8 cellular contexts compared by ENCODE assay signal in the genomic region with DNA sequence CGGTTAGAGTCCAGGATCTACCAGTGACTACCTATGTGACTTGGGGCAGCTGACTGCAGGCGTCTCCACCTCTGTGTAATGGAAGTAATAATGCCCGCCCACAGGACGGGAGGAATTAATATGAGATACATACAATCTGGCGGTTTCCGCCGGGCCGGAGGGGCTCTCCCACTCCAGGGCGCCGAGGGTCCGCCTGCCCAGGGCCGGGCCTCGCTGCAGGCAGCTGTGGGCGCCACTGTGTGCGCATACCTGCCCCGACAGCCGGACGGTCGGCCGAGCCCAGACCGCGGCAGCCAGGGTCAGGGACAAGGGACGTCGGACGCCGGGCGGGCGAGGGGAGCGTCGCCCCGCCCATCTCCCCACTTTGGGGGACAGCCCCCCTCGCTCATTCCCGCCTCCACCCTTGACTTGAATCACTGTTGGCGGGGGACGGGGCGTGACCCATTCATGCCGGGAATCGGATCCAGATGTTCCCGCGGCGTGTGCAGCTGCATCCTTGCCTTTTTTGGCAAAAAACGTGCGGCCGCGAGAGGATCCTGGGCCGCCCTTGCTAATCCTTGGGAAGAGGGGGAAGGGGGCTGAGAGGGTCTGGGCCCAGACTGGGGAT. TPM values are rescaled to one million over a fixed set of nuclear protein-coding genes. Genes with fewer than 3 reads are reported as not detected.
DNase-seq lines count a peak whose midpoint lies in the region; ATAC-seq, FAIRE-seq and TF ChIP-seq lines count a peak whose summit lies in the region.

No MANE protein-coding gene starts in this region.

- no TSS peak for BruUV-seq in Panc1 (replicated peaks; lab: Mats Ljungman, UMichigan)

- H3K23ac ChIP-seq in H1 (ENCODE audit: insufficient read length): no peak overlapping the region

- WGBS in H1 (ENCODE audit: extremely low coverage in 1 of 2, insufficient coverage in 1 of 2, insufficient read length in 1 of 2, insufficient replicate concordance in 2 of 2, low coverage in 1 of 2, low lambda C conversion rate in 2 of 2, missing lambda C conversion rate in 1 of 2), 2 experiments: 6% methylated on average over 39 of the region's 46 CpGs; no CpG with 5 or more reads in 1 of the 2 experiments
- 23 to 32% methylated on average over 3 to 46 of the region's 46 CpGs for WGBS in transverse colon (ENCODE audit: low coverage in 1 of 2), 2 donors

- H3K4me1 ChIP-seq in Panc1 (ENCODE audit: control insufficient read depth, insufficient read depth, low read length) (peaks cover 31% of the 10 kb centered on the region), H1 (replicated peaks in 1 of 4; ENCODE audit: control insufficient read depth in 3 of 4, insufficient read depth in 4 of 4, low read length in 3 of 4) (peaks cover 0 to 30% (median 24%) of the 10 kb centered on the region in 4 experiments; a peak in 6 of 7 replicates), transverse colon (peaks cover 22 to 49% (median 38%) of the 10 kb centered on the region in 4 donors)

- peaks cover 2% of the 10 kb centered on the region for H3K23me2 ChIP-seq in H1 (ENCODE audit: low read depth, low read length)

- peak overlapping the region; percentile 93; the same call in 1 of the 2 replicates for H2AK5ac ChIP-seq in H1 (ENCODE audit: low read depth, low read length)

- H3K4me1 Mint-ChIP-seq in memory B cell: peaks cover 10% of the 10 kb centered on the region

- no peaks in the 10 kb centered on the region for H3K36me3 ChIP-seq in Panc1 (ENCODE audit: control insufficient read depth, insufficient read depth, low read length)
- H3K36me3 ChIP-seq in H1 (ENCODE audit: control insufficient read depth in 2 of 4, insufficient read depth in 4 of 4, low read length in 3 of 4): peaks cover 0 to 17% (median 5%) of the 10 kb centered on the region in 4 experiments; a peak in 5 of 8 replicates
- H3K36me3 ChIP-seq in transverse colon: no peaks in the 10 kb centered on the region

- H3K36me3 Mint-ChIP-seq in memory B cell: no peaks in the 10 kb centered on the region

- H3K27ac Mint-ChIP-seq in memory B cell: no peak overlapping the region

- no peaks in the 10 kb centered on the region for H3K79me1 ChIP-seq in H1 (ENCODE audit: low read depth, low read length)

- H3K9me3 ChIP-seq in Panc1 (ENCODE audit: control insufficient read depth, insufficient read depth, low read depth, low read length) (no peaks in the 10 kb centered on the region), H1 (ENCODE audit: insufficient read depth in 2 of 2, low read depth in 1 of 2, low read length in 1 of 2) (no peaks in the 10 kb centered on the region), transverse colon (no peaks in the 10 kb centered on the region)

- no peaks in the 10 kb centered on the region for H3K9me3 Mint-ChIP-seq in memory B cell

- no peak overlapping the region; the same call in 1 of the 2 replicates for H2BK12ac ChIP-seq in H1 (ENCODE audit: low read depth, low read length)

- H3K27ac ChIP-seq in Panc1 (ENCODE audit: low read length) (peak overlapping the region; percentile 72), H1 (ENCODE audit: low read depth, low read length) (peak overlapping the region; percentile 86), transverse colon (peak overlapping the region; percentile 82 to 94 (median 90))

- H2BK5ac ChIP-seq in H1 (ENCODE audit: low read depth, low read length): peak overlapping the region; percentile 85; the same call in 1 of the 2 replicates

- no peak overlapping the region for H2BK20ac ChIP-seq in H1 (ENCODE audit: low read length)

- peak overlapping the region; percentile 90 for H3K56ac ChIP-seq in H1 (replicated peaks; ENCODE audit: insufficient read length, low read depth, low read length)

- intact Hi-C loops in Panc1 (cut with micrococcal nuclease; ENCODE audit: unreplicated experiment): no loop called here
- intact Hi-C loops in transverse colon (cut with DNase I; ENCODE audit: low total_unique reads): loop anchor here (1.0 kb wide), 1 partner anchor 17 kb away; no protein-coding TSS in a partner anchor

- H3K4ac ChIP-seq in H1 (replicated peaks; ENCODE audit: insufficient read length, low read depth, low read length): peak overlapping the region; percentile 81

- peak overlapping the region; percentile 65 to 75 (median 66) for H3K9ac ChIP-seq in H1 (replicated peaks in 1 of 4; ENCODE audit: extremely low read depth in 1 of 4, low read depth in 3 of 4, low read length in 3 of 4)

- H2BK120ac ChIP-seq in H1 (replicated peaks; ENCODE audit: low read depth, low read length): peak overlapping the region; percentile 3

- no peak overlapping the region for H2AFZ ChIP-seq in H1 (ENCODE audit: low read length)

- H4K8ac ChIP-seq in H1 (ENCODE audit: extremely low read depth, insufficient read depth, low read length): peak overlapping the region; percentile 81

- peak overlapping the region; percentile 44 to 58 for H3K4me3 ChIP-seq in Panc1 (ENCODE audit: low read depth in 2 of 2, low read length in 2 of 2)
- H3K4me3 ChIP-seq in H1 (ENCODE audit: extremely low read depth in 1 of 4, insufficient read depth in 2 of 4, low read depth in 3 of 4, low read length in 4 of 4): peak overlapping the region; percentile 39 to 65 (median 58)
- H3K4me3 ChIP-seq in transverse colon: peak overlapping the region; percentile 39 to 53 (median 47)

- in situ Hi-C loops in Panc1 (cut with HindIII; ENCODE audit: low pct_unique_long_range_greater_than_20kb, low sequenced_read_pairs) (no loop called here), transverse colon (cut with MboI; ENCODE audit: low pct_ligation_motif_present in 1 of 4, low pct_unique_long_range_greater_than_20kb in 1 of 4, low sequenced_read_pairs in 3 of 4) (no loop called here)

- peak overlapping the region; percentile 77 to 79 for H3K4me2 ChIP-seq in H1 (ENCODE audit: insufficient read depth in 1 of 2, low read depth in 2 of 2, low read length in 2 of 2)

- POLR2A ChIA-PET in Panc1 (lab: Charles Lee): interaction anchor here (0.7 to 1.5 kb wide), 2 partner anchors 17 to 115 kb away, joined by 9 to 23 read pairs; a partner anchor contains a TSS
- POLR2A ChIA-PET in H1 (lab: Charles Lee; ENCODE audit: partially characterized antibody): interaction anchor here (0.6 to 4.7 kb wide), 19 partner anchors 8 to 546 kb away, joined by 3 to 28 read pairs (median 5); a partner anchor contains a TSS

- H4K20me1 ChIP-seq in H1 (replicated peaks in 1 of 2; ENCODE audit: control insufficient read depth in 1 of 2, insufficient read depth in 2 of 2, low read length in 2 of 2): no peaks in the 10 kb centered on the region

- H4K5ac ChIP-seq in H1 (ENCODE audit: insufficient read length, low read depth, low read length): peak overlapping the region; percentile 76

- no peaks in the 10 kb centered on the region for H3K79me2 ChIP-seq in H1 (ENCODE audit: control insufficient read depth in 1 of 2, insufficient read depth in 2 of 2, low read length in 2 of 2)

- H3K14ac ChIP-seq in H1 (ENCODE audit: insufficient read length): no peak overlapping the region

- no peaks in the 10 kb centered on the region for H3K27me3 Mint-ChIP-seq in memory B cell

- DNase-seq in GM12892 (ENCODE audit: insufficient read length) (no peak), Panc1 (ENCODE audit: low read depth, low spot score) (no peak), H1 (ENCODE audit: low read depth in 1 of 2, low spot score in 2 of 2) (peak; percentile 87 to 89), memory B cell (ENCODE audit: low spot score in 2 of 2) (no peak), transverse colon (peak; percentile 74), SHP77 treated with DMSO at 0.1 percent for 48 hours (lab: John Stamatoyannopoulos, UW) (no peak)

- TF ChIP-seq CTCF in Panc1 (IDR thresholded peaks at IDR 0.05) (no peak), H1 (IDR thresholded peaks at IDR 0.05; ENCODE audit: control extremely low read depth in 1 of 3, insufficient read depth in 1 of 3, low read depth in 1 of 3, low read length in 3 of 3) (no peak), transverse colon (IDR thresholded peaks at IDR 0.05) (no peak)

- peak overlapping the region; percentile 80 for H3K4me3 Mint-ChIP-seq in memory B cell

- peak overlapping the region; percentile 95 for H3K18ac ChIP-seq in H1 (ENCODE audit: extremely low read depth, low read length)

- H3K27me3 ChIP-seq in Panc1 (ENCODE audit: control insufficient read depth, insufficient read depth, low read length): no peaks in the 10 kb centered on the region
- no peaks in the 10 kb centered on the region; a peak in 1 of 7 replicates for H3K27me3 ChIP-seq in H1 (replicated peaks in 1 of 4; ENCODE audit: control insufficient read depth in 3 of 4, extremely low read depth in 1 of 4, insufficient read depth in 3 of 4, low read length in 3 of 4)
- H3K27me3 ChIP-seq in transverse colon: peaks cover 7% of the 10 kb centered on the region

- peak in 1 of 2 experiments; percentile 0; a peak in 1 of 4 replicates for TF ChIP-seq RAD21 in H1 (IDR thresholded peaks at IDR 0.05 in 1 of 2, conservative IDR thresholded peaks at IDR 0.05 in 1 of 2; ENCODE audit: low read depth in 2 of 2, low read length in 2 of 2)

- FAIRE-seq in GM12892 (lab: Jason Lieb, UNC) (peak; percentile 78), H1 (lab: Jason Lieb, UNC) (peak; percentile 28)

- peak overlapping the region; percentile 69 for H4K91ac ChIP-seq in H1 (replicated peaks; ENCODE audit: insufficient read length, low read length)

- TF ChIP-seq POLR2A in GM12892 (IDR thresholded peaks at IDR 0.05; ENCODE audit: low read depth, low read length): peak; percentile 61; the same call in 1 of the 2 replicates
- peak; percentile 87 to 90 for TF ChIP-seq POLR2A in H1 (IDR thresholded peaks at IDR 0.05; ENCODE audit: control extremely low read depth in 1 of 2, low read depth in 2 of 2, low read length in 2 of 2)
- TF ChIP-seq POLR2A in transverse colon (IDR thresholded peaks at IDR 0.05): no peak

- CTCF ChIA-PET in Panc1 (lab: Charles Lee): no interaction called here
- CTCF ChIA-PET in H1 (lab: Charles Lee; ENCODE audit: partially characterized antibody): interaction anchor here (14.7 kb wide), 1 partner anchor 20 kb away, joined by 211 read pairs; a partner anchor contains a TSS

- H2BK15ac ChIP-seq in H1 (ENCODE audit: low read length): no peak overlapping the region

- TF ChIP-seq EP300 in H1 (IDR thresholded peaks at IDR 0.05; ENCODE audit: borderline replicate concordance in 1 of 2, low read depth in 2 of 2, low read length in 2 of 2): peak in 1 of 2 experiments; percentile 75; a peak in 1 of 3 replicates
- peak; percentile 64 for TF ChIP-seq EP300 in transverse colon (IDR thresholded peaks at IDR 0.05; ENCODE audit: low read depth)

- ATAC-seq in Panc1 (peak; percentile 79), memory B cell (ENCODE audit: low read depth) (peak; percentile 67), HG03565 (IDR thresholded peaks at IDR 0.05; ENCODE audit: unreplicated experiment) (no peak), HG02610 (IDR thresholded peaks at IDR 0.05; ENCODE audit: unreplicated experiment) (no peak)

RNA-seq across cellular contexts. Expression of a gene that starts 6.1 kb away (rescaled TPM):
- polyA plus RNA-seq in GM12892 (2012; ENCODE audit: missing spikeins): 78.0 TPM
- total RNA-seq in Panc1 (2021; ENCODE audit: unreplicated experiment): 85.8 TPM
- 94.1 TPM for polyA plus RNA-seq in Panc1 (2012; ENCODE audit: insufficient read length)
- total RNA-seq in H1 (2021; fragmentation: NEBNext Ultra II Directional; extraction: Animal tissue kit (Norgen Biotek cat#: 25700)): 137 and 145 TPM in 2 replicates
- polyA plus RNA-seq in H1 (2011; rRNA removed): 25.0 and 40.5 TPM in 2 replicates
- polyA plus RNA-seq in H1 (2011; cell fraction: cytosol; rRNA removed): 54.6 TPM
- 20.8 TPM for polyA plus RNA-seq in H1 (2011; cell fraction: nucleus; rRNA removed)
- polyA plus RNA-seq in H1 (2012, experiment 1 of 2): 97.7 to 172 TPM (median 128 TPM) in 4 replicates
- 12.6 TPM for polyA plus RNA-seq in H1 (2012, experiment 2 of 2)
- polyA plus RNA-seq in H1 (2013, experiment 1 of 2): 74.6 TPM
- polyA plus RNA-seq in H1 (2013, experiment 2 of 2): 76.3 TPM
- polyA minus RNA-seq in H1 (2011; rRNA and poly(A)+ RNA removed): 45.9 and 65.0 TPM in 2 replicates
- polyA minus RNA-seq in H1 (2011; cell fraction: cytosol; rRNA and poly(A)+ RNA removed): 88.7 TPM
- 39.5 TPM for polyA minus RNA-seq in H1 (2011; cell fraction: nucleus; rRNA and poly(A)+ RNA removed)
- 10 to 100 TPM; 17.7 to 55.0 (median 39.5) TPM for total RNA-seq in transverse colon

RNA-seq across cellular contexts. Expression of a gene that starts 9.4 kb away (rescaled TPM):
- polyA plus RNA-seq in GM12892 (2012; ENCODE audit: missing spikeins): 9.3 TPM
- 23.4 TPM for total RNA-seq in Panc1 (2021; ENCODE audit: unreplicated experiment)
- 29.7 TPM for polyA plus RNA-seq in Panc1 (2012; ENCODE audit: insufficient read length)
- 35.6 and 35.8 TPM in 2 replicates for total RNA-seq in H1 (2021; fragmentation: NEBNext Ultra II Directional; extraction: Animal tissue kit (Norgen Biotek cat#: 25700))
- 14.3 and 22.8 TPM in 2 replicates for polyA plus RNA-seq in H1 (2011; rRNA removed)
- polyA plus RNA-seq in H1 (2011; cell fraction: cytosol; rRNA removed): 12.5 TPM
- 20.9 TPM for polyA plus RNA-seq in H1 (2011; cell fraction: nucleus; rRNA removed)
- 21.0 to 35.7 TPM (median 34.1 TPM) in 4 replicates for polyA plus RNA-seq in H1 (2012, experiment 1 of 2)
- polyA plus RNA-seq in H1 (2012, experiment 2 of 2): 51.4 TPM
- polyA plus RNA-seq in H1 (2013, experiment 1 of 2): 32.0 TPM
- polyA plus RNA-seq in H1 (2013, experiment 2 of 2): 33.4 TPM
- polyA minus RNA-seq in H1 (2011; rRNA and poly(A)+ RNA removed): 9.7 and 19.7 TPM in 2 replicates
- polyA minus RNA-seq in H1 (2011; cell fraction: cytosol; rRNA and poly(A)+ RNA removed): 13.7 TPM
- polyA minus RNA-seq in H1 (2011; cell fraction: nucleus; rRNA and poly(A)+ RNA removed): 22.4 TPM
- 10 to 100 TPM in 3 of 4 donors, 1 to 10 TPM in 1; 3.0 to 19.1 (median 12.2) TPM for total RNA-seq in transverse colon

RNA-seq across cellular contexts. Expression of a gene that starts 16.7 kb away (rescaled TPM):
- polyA plus RNA-seq in GM12892 (2012; ENCODE audit: missing spikeins): 44.4 TPM
- 53.8 TPM for total RNA-seq in Panc1 (2021; ENCODE audit: unreplicated experiment)
- 28.6 TPM for polyA plus RNA-seq in Panc1 (2012; ENCODE audit: insufficient read length)
- 56.4 and 60.5 TPM in 2 replicates for total RNA-seq in H1 (2021; fragmentation: NEBNext Ultra II Directional; extraction: Animal tissue kit (Norgen Biotek cat#: 25700))
- 18.2 and 19.5 TPM in 2 replicates for polyA plus RNA-seq in H1 (2011; rRNA removed)
- 28.8 TPM for polyA plus RNA-seq in H1 (2011; cell fraction: cytosol; rRNA removed)
- polyA plus RNA-seq in H1 (2011; cell fraction: nucleus; rRNA removed): 7.3 TPM
- polyA plus RNA-seq in H1 (2012, experiment 1 of 2): 22.7 to 38.5 TPM (median 29.0 TPM) in 4 replicates
- polyA plus RNA-seq in H1 (2012, experiment 2 of 2): 11.9 TPM
- polyA plus RNA-seq in H1 (2013, experiment 1 of 2): 54.9 TPM
- polyA plus RNA-seq in H1 (2013, experiment 2 of 2): 52.3 TPM
- polyA minus RNA-seq in H1 (2011; rRNA and poly(A)+ RNA removed): 10.0 and 10.4 TPM in 2 replicates
- polyA minus RNA-seq in H1 (2011; cell fraction: cytosol; rRNA and poly(A)+ RNA removed): 18.9 TPM
- 18.2 TPM for polyA minus RNA-seq in H1 (2011; cell fraction: nucleus; rRNA and poly(A)+ RNA removed)
- total RNA-seq in transverse colon: 10 to 100 TPM in 2 of 4 donors, 1 to 10 TPM in 2; 3.2 to 22.2 (median 15.3) TPM

RNA-seq across cellular contexts. Expression of a gene that starts 49.0 kb away (rescaled TPM):
- 23.7 TPM for polyA plus RNA-seq in GM12892 (2012; ENCODE audit: missing spikeins)
- total RNA-seq in Panc1 (2021; ENCODE audit: unreplicated experiment) (17.7 TPM), transverse colon (10 to 100 TPM; 32.6 to 43.6 (median 39.1) TPM)
- 11.5 TPM for polyA plus RNA-seq in Panc1 (2012; ENCODE audit: insufficient read length)
- total RNA-seq in H1 (2021; fragmentation: NEBNext Ultra II Directional; extraction: Animal tissue kit (Norgen Biotek cat#: 25700)): 23.7 and 25.1 TPM in 2 replicates
- 13.5 and 14.0 TPM in 2 replicates for polyA plus RNA-seq in H1 (2011; rRNA removed)
- 15.1 TPM for polyA plus RNA-seq in H1 (2011; cell fraction: cytosol; rRNA removed)
- 17.9 TPM for polyA plus RNA-seq in H1 (2011; cell fraction: nucleus; rRNA removed)
- polyA plus RNA-seq in H1 (2012, experiment 1 of 2): 14.1 to 19.8 TPM (median 17.0 TPM) in 4 replicates
- polyA plus RNA-seq in H1 (2012, experiment 2 of 2): 4.7 TPM
- polyA plus RNA-seq in H1 (2013, experiment 1 of 2): 10.7 TPM
- 9.8 TPM for polyA plus RNA-seq in H1 (2013, experiment 2 of 2)
- 25.9 and 27.0 TPM in 2 replicates for polyA minus RNA-seq in H1 (2011; rRNA and poly(A)+ RNA removed)
- 13.6 TPM for polyA minus RNA-seq in H1 (2011; cell fraction: cytosol; rRNA and poly(A)+ RNA removed)
- 26.5 TPM for polyA minus RNA-seq in H1 (2011; cell fraction: nucleus; rRNA and poly(A)+ RNA removed)

RNA-seq across cellular contexts. Expression of a gene that starts 50.7 kb away (rescaled TPM):
- 0.19 TPM for polyA plus RNA-seq in GM12892 (2012; ENCODE audit: missing spikeins)
- total RNA-seq in Panc1 (2021; ENCODE audit: unreplicated experiment): 0.08 TPM
- not detected for polyA plus RNA-seq in Panc1 (2012; ENCODE audit: insufficient read length)
- total RNA-seq in H1 (2021; fragmentation: NEBNext Ultra II Directional; extraction: Animal tissue kit (Norgen Biotek cat#: 25700)): 10.8 and 11.6 TPM in 2 replicates
- polyA plus RNA-seq in H1 (2011; rRNA removed): 4.2 and 7.1 TPM in 2 replicates
- 3.5 TPM for polyA plus RNA-seq in H1 (2011; cell fraction: cytosol; rRNA removed)
- 4.9 TPM for polyA plus RNA-seq in H1 (2011; cell fraction: nucleus; rRNA removed)
- 4.0 to 6.8 TPM (median 6.4 TPM) in 4 replicates for polyA plus RNA-seq in H1 (2012, experiment 1 of 2)
- 4.1 TPM for polyA plus RNA-seq in H1 (2012, experiment 2 of 2)
- polyA plus RNA-seq in H1 (2013, experiment 1 of 2): 15.0 TPM
- 15.5 TPM for polyA plus RNA-seq in H1 (2013, experiment 2 of 2)
- polyA minus RNA-seq in H1 (2011; rRNA and poly(A)+ RNA removed): 0.95 and 1.5 TPM in 2 replicates
- 6.5 TPM for polyA minus RNA-seq in H1 (2011; cell fraction: cytosol; rRNA and poly(A)+ RNA removed)
- polyA minus RNA-seq in H1 (2011; cell fraction: nucleus; rRNA and poly(A)+ RNA removed): 7.7 TPM
- total RNA-seq in transverse colon: not detected

Comparison
In these comparisons a context has a peak if more than half of its experiments do, and no peak if none do; other contexts are left out.
1. DNase-seq: peak in H1 (2 of 2) and transverse colon (single experiment); none in GM12892 (single experiment), Panc1 (single experiment), memory B cell (0 of 2) and SHP77 treated with DMSO at 0.1 percent for 48 hours (single experiment).
2. ATAC-seq: peak in Panc1 (single experiment) and memory B cell (single experiment); none in HG03565 (single experiment) and HG02610 (single experiment).
3. Peak in every context shown above with its lines, with median percentiles within 50 percentile points of each other: H3K27ac ChIP-seq and H3K4me3 ChIP-seq.